In the genomic region with DNA sequence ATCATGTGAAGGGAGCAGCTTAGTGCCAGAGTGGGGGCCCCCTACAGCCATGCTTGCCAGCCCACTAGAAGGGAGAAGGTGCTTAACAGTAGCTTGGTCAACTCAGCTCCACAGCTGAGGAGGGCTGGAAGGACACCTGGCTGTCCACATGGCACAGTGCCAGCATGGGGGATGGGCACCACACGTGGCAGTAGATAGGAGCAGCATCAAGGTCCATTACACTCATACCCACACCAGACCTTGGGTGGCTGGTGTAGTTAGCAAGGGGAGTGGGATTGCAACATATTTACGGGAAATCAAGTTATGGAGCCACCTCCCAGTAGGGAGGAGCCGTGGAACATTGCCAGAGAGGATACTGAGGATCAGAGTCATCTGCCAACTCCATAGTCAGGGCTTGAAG, we compare ENCODE assay signal across 18 cellular contexts. TPM values are rescaled to one million over a fixed set of nuclear protein-coding genes. Genes with fewer than 3 reads are reported as not detected.
A peak's percentile ranks its signal among the peaks of the same experiment; 100 is the strongest.
DNase-seq lines count a peak whose midpoint lies in the region; ATAC-seq and TF ChIP-seq lines count a peak whose summit lies in the region.
"Had no signal": no experiment of that assay in that cellular context is flagged by ENCODE, and none has a peak within 500 bp of the region (broad histone marks: within the 10 kb centered on the region; RNA-seq: fewer than 3 reads in every experiment).

No MANE protein-coding gene starts in this region.

- H3K9me3 ChIP-seq in WERI-Rb-1 (ENCODE audit: severe bottlenecking), result no peaks in the 10 kb centered on the region
- H3K9me3 ChIP-seq: esophagus muscularis mucosa, SJCRH30, suprapubic skin had no signal

- no peak for ATAC-seq in GM21447 (IDR thresholded peaks at IDR 0.05; ENCODE audit: unreplicated experiment)
- ATAC-seq: HCT116 had no signal

- H3K27me3 ChIP-seq in WERI-Rb-1 (ENCODE audit: insufficient read depth, low read depth, severe bottlenecking), result no peaks in the 10 kb centered on the region
- H3K27me3 ChIP-seq: esophagus muscularis mucosa, SJCRH30, suprapubic skin had no signal

- DNase-seq in DMS53 (lab: John Stamatoyannopoulos, UW) (peak; percentile 45), NCI-H510A (lab: John Stamatoyannopoulos, UW) (peak; percentile 23), epithelial cell of esophagus (ENCODE audit: low read depth) (peak; percentile 6), renal cortical epithelial cell (ENCODE audit: low read depth) (peak; percentile 70), WERI-Rb-1 (no peak)
- no peak for DNase-seq in stimulated activated CD4-positive, alpha-beta T cell treated with anti-CD3 and anti-CD28 coated beads, Interleukin-1b, Interleukin-23, amount 100 ng/mL, for 48 hours
- DNase-seq: activated CD4-positive, alpha-beta T cell treated with anti-CD3 and anti-CD28 coated beads, Interleukin-2, amount 50 U/mL, for 1 hour; CD4-positive, CD25-positive, alpha-beta regulatory T cell; effector memory CD4-positive, alpha-beta T cell; hypothalamus; NCI-H2227 treated with DMSO at 0.1 percent for 48 hours; NCI-H774; SJCRH30 had no signal

- no peak overlapping the region for H3K27ac ChIP-seq in WERI-Rb-1
- H3K27ac ChIP-seq: esophagus muscularis mucosa, SJCRH30, suprapubic skin had no signal

- H3K4me3 ChIP-seq in epithelial cell of esophagus (ENCODE audit: low read length) (no peak overlapping the region), WERI-Rb-1 (ENCODE audit: low read depth, low read length) (no peak overlapping the region)
- H3K4me3 ChIP-seq: esophagus muscularis mucosa, SJCRH30, suprapubic skin had no signal

- no peaks in the 10 kb centered on the region for H3K36me3 ChIP-seq in WERI-Rb-1
- H3K36me3 ChIP-seq: esophagus muscularis mucosa, SJCRH30, suprapubic skin had no signal

- TF ChIP-seq CTCF in epithelial cell of esophagus (IDR thresholded peaks at IDR 0.05; ENCODE audit: insufficient read depth, low read depth, low read length, missing control alignments) (no peak), WERI-Rb-1 (IDR thresholded peaks at IDR 0.05; ENCODE audit: low read depth, low read length) (no peak)

RNA-seq across cellular contexts. Expression of gene SLC4A4, which starts 37.9 kb away (rescaled TPM):
- 12.0 and 41.6 TPM in 2 replicates for total RNA-seq in renal cortical epithelial cell
- total RNA-seq: CD4-positive, CD25-positive, alpha-beta regulatory T cell; OCI-LY7 had no signal

Comparison
In these comparisons a context has a peak if more than half of its experiments do, and no peak if none do; other contexts are left out.
1. DNase-seq: peak in DMS53 (single experiment), NCI-H510A (single experiment), epithelial cell of esophagus (single experiment) and renal cortical epithelial cell (single experiment); none in stimulated activated CD4-positive, alpha-beta T cell treated with anti-CD3 and anti-CD28 coated beads, Interleukin-1b, Interleukin-23, amount 100 ng/mL, for 48 hours (single experiment) and WERI-Rb-1 (single experiment).